ENCODE assay signal across 5 cellular contexts in genomic region chr4:156290026-156290425, GRCh38.
DNase-seq lines count a peak whose midpoint lies in the region; TF ChIP-seq lines count a peak whose summit lies in the region.
"Not testable (repeated sequence)": the region's sequence is repeated elsewhere in the genome, so short reads cannot be mapped to it uniquely, and the experiment has no call there.

No MANE protein-coding gene starts in this region.

- 87% methylated on average over 19 of the region's 19 CpGs for WGBS in HUES64
- WGBS in endodermal cell (ENCODE audit: insufficient coverage in 1 of 2, insufficient read length in 1 of 2), 2 experiments: 80 to 89% methylated on average over 2 to 18 of the region's 19 CpGs

- peaks cover 16% of the 10 kb centered on the region for H3K4me1 ChIP-seq in HUES64 (ENCODE audit: insufficient read depth, low read length)
- H3K4me1 ChIP-seq in endodermal cell (ENCODE audit: control insufficient read depth, insufficient read depth, low read length); iPS-18a (ENCODE audit: control insufficient read depth, low read depth, low read length); neural progenitor cell: not testable (repeated sequence)

- not testable (repeated sequence) for H3K4me1 Mint-ChIP-seq in endodermal cell
- peaks cover 14% of the 10 kb centered on the region for H3K4me1 Mint-ChIP-seq in neural progenitor cell

- H3K27me3 ChIP-seq in H7 (ENCODE audit: control insufficient read depth, insufficient read depth, low read length); HUES64 (ENCODE audit: insufficient read depth, low read length); endodermal cell (ENCODE audit: control insufficient read depth, insufficient read depth, low read length, poor library complexity, severe bottlenecking); iPS-18a (ENCODE audit: control insufficient read depth, insufficient read depth, low read length); neural progenitor cell: not testable (repeated sequence)

- H3K4me3 ChIP-seq in H7 (ENCODE audit: insufficient read depth, low read depth, low read length): peak overlapping the region; percentile 12
- peak overlapping the region; percentile 29 for H3K4me3 ChIP-seq in HUES64 (ENCODE audit: low read length)
- H3K4me3 ChIP-seq in endodermal cell (ENCODE audit: low read length); neural progenitor cell: not testable (repeated sequence)
- peak overlapping the region; percentile 44 for H3K4me3 ChIP-seq in iPS-18a (ENCODE audit: low read length)

- not testable (repeated sequence) for H3K4me2 ChIP-seq in neural progenitor cell

- not testable (repeated sequence) for H3K36me3 ChIP-seq in H7 (replicated peaks; ENCODE audit: control insufficient read depth, insufficient read depth, low read length); HUES64 (ENCODE audit: insufficient read depth, low read length); endodermal cell (ENCODE audit: control insufficient read depth, insufficient read depth, low read length); iPS-18a (ENCODE audit: control insufficient read depth, low read depth, low read length); neural progenitor cell

- H3K4me3 Mint-ChIP-seq in endodermal cell (peak overlapping the region; percentile 27), neural progenitor cell (peak overlapping the region; percentile 82)

- not testable (repeated sequence) for H4K20me1 ChIP-seq in neural progenitor cell (ENCODE audit: low read depth)

- TF ChIP-seq CTCF in endodermal cell (conservative IDR thresholded peaks at IDR 0.05); neural progenitor cell (IDR thresholded peaks at IDR 0.05): not testable (repeated sequence)

- not testable (repeated sequence) for H3F3A ChIP-seq in neural progenitor cell (ENCODE audit: low read depth)

- not testable (repeated sequence) for H3K36me3 Mint-ChIP-seq in endodermal cell (ENCODE audit: low read depth); neural progenitor cell

- H3K9me3 ChIP-seq in HUES64 (ENCODE audit: insufficient read depth, low read depth, low read length); endodermal cell (ENCODE audit: control insufficient read depth, low read length); iPS-18a (ENCODE audit: control insufficient read depth, low read depth, low read length); neural progenitor cell (ENCODE audit: low read depth): not testable (repeated sequence)

- not testable (repeated sequence) for H3K27me3 Mint-ChIP-seq in endodermal cell (ENCODE audit: insufficient read depth); neural progenitor cell (ENCODE audit: insufficient read depth, low read depth)

- not testable (repeated sequence) for H2AFZ ChIP-seq in neural progenitor cell (replicated peaks)

- not testable (repeated sequence) for H3K9ac ChIP-seq in HUES64 (ENCODE audit: low read depth, low read length); endodermal cell (ENCODE audit: extremely low read depth, low read length, poor library complexity, severe bottlenecking); neural progenitor cell
- H3K9ac ChIP-seq in iPS-18a (ENCODE audit: low read length): peak overlapping the region; percentile 22

- not testable (repeated sequence) for H3K27ac ChIP-seq in HUES64 (ENCODE audit: low read depth, low read length); endodermal cell (ENCODE audit: low read depth, low read length); iPS-18a (ENCODE audit: low read length); neural progenitor cell

- H3K27ac Mint-ChIP-seq in endodermal cell, neural progenitor cell: not testable (repeated sequence)

- not testable (repeated sequence) for H3K9me3 Mint-ChIP-seq in endodermal cell, neural progenitor cell

- DNase-seq in H7; endodermal cell; neural progenitor cell (ENCODE audit: low spot score): not testable (repeated sequence)

- H3K79me2 ChIP-seq in neural progenitor cell (ENCODE audit: low read depth): not testable (repeated sequence)
